Comparison of ENCODE assay signal across 8 cellular contexts in the genomic region with DNA sequence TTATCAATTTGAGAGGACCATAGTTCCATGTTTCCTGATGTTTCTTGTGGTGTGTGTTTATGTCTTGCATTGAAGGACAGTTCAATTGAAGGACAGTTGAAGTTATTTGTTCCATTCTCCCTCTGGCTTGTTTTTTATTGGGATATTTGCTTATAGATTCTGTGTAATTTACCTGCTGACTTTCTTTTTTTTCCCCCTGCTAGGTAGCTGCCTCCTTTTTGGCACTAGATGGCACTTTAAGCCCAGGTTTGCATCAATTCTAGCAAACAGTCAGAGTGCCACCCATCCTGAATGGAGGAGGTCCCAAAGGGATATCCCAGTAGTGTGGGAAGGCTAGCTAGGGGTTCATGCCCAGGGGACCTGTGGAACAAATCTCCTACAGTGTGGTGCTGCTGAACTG.
DNase-seq lines count a peak whose midpoint lies in the region; TF ChIP-seq lines count a peak whose summit lies in the region.

No MANE protein-coding gene starts in this region.

- H3K4me3 ChIP-seq in mesendoderm (ENCODE audit: low read length), result no peak overlapping the region

- DNase-seq in NCI-H1105 treated with DMSO at 0.1 percent for 48 hours (lab: John Stamatoyannopoulos, UW) (peak; percentile 47), SK-N-DZ (ENCODE audit: low spot score) (peak; percentile 38), mesendoderm (peak; percentile 70), DMS79 (lab: John Stamatoyannopoulos, UW) (no peak), AG08396 (ENCODE audit: low spot score) (no peak), GDM1 (lab: John Stamatoyannopoulos, UW) (no peak)
- DNase-seq in stimulated activated CD4-positive, alpha-beta T cell treated with anti-CD3 and anti-CD28 coated beads, Interleukin-15, amount 100 ng/mL, for 24 hours, result no peak

- H3K79me2 ChIP-seq in mesendoderm (ENCODE audit: control insufficient read depth, insufficient read depth, low read length), result no peaks in the 10 kb centered on the region

- no peaks in the 10 kb centered on the region for H3K79me1 ChIP-seq in mesendoderm (ENCODE audit: low read length)

- H3K4me2 ChIP-seq in mesendoderm (ENCODE audit: low read length), result no peak overlapping the region

- H3K36me3 ChIP-seq in mesendoderm (ENCODE audit: control insufficient read depth, insufficient read depth, low read length), result no peaks in the 10 kb centered on the region

- no peak overlapping the region for H2BK15ac ChIP-seq in mesendoderm (replicated peaks; ENCODE audit: low read depth)

- H3K4ac ChIP-seq in mesendoderm (ENCODE audit: low read depth, low read length), result no peak overlapping the region

- no peak overlapping the region for H3K9ac ChIP-seq in mesendoderm (ENCODE audit: low read length)

- peak; percentile 39 for TF ChIP-seq CTCF in GM12873 (IDR thresholded peaks at IDR 0.05; ENCODE audit: insufficient read depth, low read depth, low read length, missing control alignments)

- H3K27me3 ChIP-seq in mesendoderm (ENCODE audit: insufficient read depth, low read length, poor library complexity), result no peaks in the 10 kb centered on the region

- H3K56ac ChIP-seq in mesendoderm (ENCODE audit: low read length), result no peak overlapping the region

- H3K23ac ChIP-seq in mesendoderm (ENCODE audit: low read length), result no peak overlapping the region

- H4K8ac ChIP-seq in mesendoderm (ENCODE audit: low read depth, low read length), result no peak overlapping the region

- no peak overlapping the region for H2BK5ac ChIP-seq in mesendoderm (ENCODE audit: low read length)

- H2BK120ac ChIP-seq in mesendoderm (ENCODE audit: low read depth, low read length), result no peak overlapping the region

- no peak overlapping the region for H2AK5ac ChIP-seq in mesendoderm (ENCODE audit: low read length)

- no peak overlapping the region for H3K27ac ChIP-seq in mesendoderm (ENCODE audit: low read depth, low read length)

- no peaks in the 10 kb centered on the region for H3K4me1 ChIP-seq in mesendoderm (ENCODE audit: control insufficient read depth, low read depth, low read length)

- H4K5ac ChIP-seq in mesendoderm (ENCODE audit: low read length), result no peak overlapping the region

- H3K18ac ChIP-seq in mesendoderm (ENCODE audit: low read length), result no peak overlapping the region

Comparison
In these comparisons a context has a peak if more than half of its experiments do, and no peak if none do; other contexts are left out.
1. DNase-seq: peak in NCI-H1105 treated with DMSO at 0.1 percent for 48 hours (single experiment), SK-N-DZ (single experiment) and mesendoderm (single experiment); none in DMS79 (single experiment), AG08396 (single experiment), stimulated activated CD4-positive, alpha-beta T cell treated with anti-CD3 and anti-CD28 coated beads, Interleukin-15, amount 100 ng/mL, for 24 hours (single experiment) and GDM1 (single experiment).